19 cellular contexts compared by ENCODE assay signal in genomic region chr2:224596289-224596688, GRCh38.
"Had no signal": no experiment of that assay in that cellular context is flagged by ENCODE, and none has a peak within 500 bp of the region (broad histone marks: within the 10 kb centered on the region; RNA-seq: fewer than 3 reads in every experiment).

No MANE protein-coding gene starts in this region.

- H3K36me3 ChIP-seq: breast epithelium, lower lobe of right lung, thoracic aorta had no signal

- H3K4me3 ChIP-seq: breast epithelium, lower lobe of right lung, thoracic aorta had no signal

- H3K9me3 ChIP-seq: breast epithelium, lower lobe of right lung, thoracic aorta had no signal

- H3K27me3 ChIP-seq: breast epithelium had no signal

- H3K4me1 Mint-ChIP-seq: activated CD4-positive, alpha-beta memory T cell treated with anti-CD3 and anti-CD28 coated beads, Interleukin-2, amount 10 ng/mL, durations not matched to agents 7 days and 5 days; activated naive CD8-positive, alpha-beta T cell treated with anti-CD3 and anti-CD28 coated beads for 36 hours; stimulated activated naive CD8-positive, alpha-beta T cell treated with anti-CD3 and anti-CD28 coated beads, Interleukin-15, amount 100 ng/mL, for 72 hours had no signal

- ATAC-seq: activated T-cell treated with anti-CD3 and anti-CD28 coated beads, Interleukin-2, amount 50 U/mL, for 72 hours; esophagus mucosa; left cardiac atrium; lower lobe of right lung; stimulated activated naive CD8-positive, alpha-beta T cell treated with anti-CD3 and anti-CD28 coated beads, Interleukin-15, amount 100 ng/mL, for 72 hours had no signal

- H3K36me3 Mint-ChIP-seq: activated naive CD8-positive, alpha-beta T cell treated with anti-CD3 and anti-CD28 coated beads for 36 hours; naive B cell had no signal

- H3K4me3 Mint-ChIP-seq: activated CD4-positive, alpha-beta memory T cell treated with anti-CD3 and anti-CD28 coated beads, Interleukin-2, amount 10 ng/mL, durations not matched to agents 7 days and 5 days; activated naive CD8-positive, alpha-beta T cell treated with anti-CD3 and anti-CD28 coated beads for 36 hours; activated T-cell treated with anti-CD3 and anti-CD28 coated beads, Interleukin-2, amount 50 U/mL, for 72 hours; naive B cell; stimulated activated naive CD8-positive, alpha-beta T cell treated with anti-CD3 and anti-CD28 coated beads, Interleukin-15, amount 100 ng/mL, for 72 hours had no signal

- H2AFZ ChIP-seq: parathyroid adenoma had no signal

- H3K27ac ChIP-seq: breast epithelium, lower lobe of right lung, parathyroid adenoma, thoracic aorta, VCaP had no signal

- H3K9ac ChIP-seq: parathyroid adenoma had no signal

- H3K27me3 Mint-ChIP-seq: activated CD4-positive, alpha-beta memory T cell treated with anti-CD3 and anti-CD28 coated beads, Interleukin-2, amount 10 ng/mL, durations not matched to agents 7 days and 5 days; activated naive CD8-positive, alpha-beta T cell treated with anti-CD3 and anti-CD28 coated beads for 36 hours; naive B cell; stimulated activated naive CD8-positive, alpha-beta T cell treated with anti-CD3 and anti-CD28 coated beads, Interleukin-15, amount 100 ng/mL, for 72 hours had no signal

- H3K9me3 Mint-ChIP-seq: activated naive CD8-positive, alpha-beta T cell treated with anti-CD3 and anti-CD28 coated beads for 36 hours; activated T-cell treated with anti-CD3 and anti-CD28 coated beads, Interleukin-2, amount 50 U/mL, for 72 hours; naive B cell; stimulated activated naive CD8-positive, alpha-beta T cell treated with anti-CD3 and anti-CD28 coated beads, Interleukin-15, amount 100 ng/mL, for 72 hours had no signal

- H3K79me2 ChIP-seq: parathyroid adenoma had no signal

- H3K4me1 ChIP-seq: breast epithelium, lower lobe of right lung, parathyroid adenoma had no signal

- H3K27ac Mint-ChIP-seq: activated CD4-positive, alpha-beta memory T cell treated with anti-CD3 and anti-CD28 coated beads, Interleukin-2, amount 10 ng/mL, durations not matched to agents 7 days and 5 days; activated naive CD8-positive, alpha-beta T cell treated with anti-CD3 and anti-CD28 coated beads for 36 hours; activated T-cell treated with anti-CD3 and anti-CD28 coated beads, Interleukin-2, amount 50 U/mL, for 72 hours; stimulated activated naive CD8-positive, alpha-beta T cell treated with anti-CD3 and anti-CD28 coated beads, Interleukin-15, amount 100 ng/mL, for 72 hours had no signal

- DNase-seq: activated CD4-positive, alpha-beta memory T cell treated with anti-CD3 and anti-CD28 coated beads, Interleukin-2, amount 10 ng/mL, durations not matched to agents 7 days and 5 days; activated CD8-positive, alpha-beta memory T cell treated with anti-CD3 and anti-CD28 coated beads, Interleukin-2, amount 50 U/mL, for 4 hours; activated gamma-delta T cell treated with Interleukin-2 at 50 U/mL for 16 hours; activated naive CD8-positive, alpha-beta T cell treated with anti-CD3 and anti-CD28 coated beads for 36 hours; activated T-cell treated with anti-CD3 and anti-CD28 coated beads, Interleukin-2, amount 50 U/mL, for 72 hours; aorta; hypothalamus; left cardiac atrium; lower lobe of right lung; naive B cell; retina; stimulated activated CD4-positive, alpha-beta T cell treated with anti-CD3 and anti-CD28 coated beads, Interleukin-15, amount 100 ng/mL, for 24 hours; stimulated activated CD4-positive, alpha-beta T cell treated with anti-CD3 and anti-CD28 coated beads, Interleukin-4, amount 100 ng/mL, for 24 hours; stimulated activated naive CD8-positive, alpha-beta T cell treated with anti-CD3 and anti-CD28 coated beads, Interleukin-15, amount 100 ng/mL, for 72 hours had no signal
